1 cellular context compared by ENCODE assay signal in genomic region chr12:47909839-47910465, GRCh38.
TF ChIP-seq lines count a peak whose summit lies in the region.

No MANE protein-coding gene starts in this region.

TF ChIP-seq in H1, 55 proteins besides CTCF, POLR2A, EP300 and RAD21:
- TF ChIP-seq KDM1A (IDR thresholded peaks at IDR 0.05; ENCODE audit: borderline replicate concordance, low read length) (no peak), SIN3A (conservative IDR thresholded peaks at IDR 0.05 in 1 of 2, IDR thresholded peaks at IDR 0.05 in 1 of 2; ENCODE audit: low read depth in 1 of 2, low read length in 2 of 2) (no peak), SIX5 (IDR thresholded peaks at IDR 0.05; ENCODE audit: low read depth, low read length) (no peak), NANOG (IDR thresholded peaks at IDR 0.05; ENCODE audit: insufficient read depth, low read depth, low read length, poor library complexity, severe bottlenecking) (no peak), MAX (IDR thresholded peaks at IDR 0.05) (no peak), USF2 (IDR thresholded peaks at IDR 0.05; ENCODE audit: low read length) (no peak)
